ENCODE assay signal across 1 cellular context in the genomic region with DNA sequence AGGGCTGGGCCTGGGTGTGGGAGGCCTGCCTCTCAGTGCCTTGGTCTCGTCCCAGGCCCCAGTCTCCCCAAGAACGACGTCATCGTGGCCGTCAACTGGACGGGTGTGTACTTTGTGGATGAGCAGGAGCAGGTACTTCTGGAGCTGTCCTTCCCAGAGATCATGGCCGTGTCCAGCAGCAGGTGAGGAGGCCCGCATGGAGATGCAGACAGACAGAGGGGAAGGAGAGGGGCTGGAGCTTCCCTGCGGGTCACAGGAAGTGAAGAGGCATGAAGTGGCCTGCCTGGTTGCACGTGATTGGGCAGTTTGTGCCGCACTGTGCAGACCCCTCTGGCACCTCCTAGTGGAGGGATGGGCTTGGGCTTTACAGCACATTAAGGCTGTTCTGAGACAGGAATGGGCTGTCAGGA.
TF ChIP-seq lines count a peak whose summit lies in the region.

No MANE protein-coding gene starts in this region.

TF ChIP-seq in WTC11, 78 proteins besides CTCF, POLR2A, EP300 and RAD21 (continued from another document):
- TF ChIP-seq, protein P1, sequence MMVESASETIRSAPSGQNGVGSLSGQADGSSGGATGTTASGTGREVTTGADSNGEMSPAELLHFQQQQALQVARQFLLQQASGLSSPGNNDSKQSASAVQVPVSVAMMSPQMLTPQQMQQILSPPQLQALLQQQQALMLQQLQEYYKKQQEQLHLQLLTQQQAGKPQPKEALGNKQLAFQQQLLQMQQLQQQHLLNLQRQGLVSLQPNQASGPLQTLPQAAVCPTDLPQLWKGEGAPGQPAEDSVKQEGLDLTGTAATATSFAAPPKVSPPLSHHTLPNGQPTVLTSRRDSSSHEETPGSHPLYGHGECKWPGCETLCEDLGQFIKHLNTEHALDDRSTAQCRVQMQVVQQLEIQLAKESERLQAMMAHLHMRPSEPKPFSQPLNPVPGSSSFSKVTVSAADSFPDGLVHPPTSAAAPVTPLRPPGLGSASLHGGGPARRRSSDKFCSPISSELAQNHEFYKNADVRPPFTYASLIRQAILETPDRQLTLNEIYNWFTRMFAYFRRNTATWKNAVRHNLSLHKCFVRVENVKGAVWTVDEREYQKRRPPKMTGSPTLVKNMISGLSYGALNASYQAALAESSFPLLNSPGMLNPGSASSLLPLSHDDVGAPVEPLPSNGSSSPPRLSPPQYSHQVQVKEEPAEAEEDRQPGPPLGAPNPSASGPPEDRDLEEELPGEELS (CRISPR knock-in tag; IDR thresholded peaks at IDR 0.05), result 0 out of 2 replicates have a peak, but pooled peaks have one; percentile 31
- TF ChIP-seq TCF7 (CRISPR knock-in tag; IDR thresholded peaks at IDR 0.05; ENCODE audit: low read depth) (no peak), KAT7 (CRISPR knock-in tag; IDR thresholded peaks at IDR 0.05; ENCODE audit: borderline replicate concordance) (no peak)
- TF ChIP-seq, protein P2, sequence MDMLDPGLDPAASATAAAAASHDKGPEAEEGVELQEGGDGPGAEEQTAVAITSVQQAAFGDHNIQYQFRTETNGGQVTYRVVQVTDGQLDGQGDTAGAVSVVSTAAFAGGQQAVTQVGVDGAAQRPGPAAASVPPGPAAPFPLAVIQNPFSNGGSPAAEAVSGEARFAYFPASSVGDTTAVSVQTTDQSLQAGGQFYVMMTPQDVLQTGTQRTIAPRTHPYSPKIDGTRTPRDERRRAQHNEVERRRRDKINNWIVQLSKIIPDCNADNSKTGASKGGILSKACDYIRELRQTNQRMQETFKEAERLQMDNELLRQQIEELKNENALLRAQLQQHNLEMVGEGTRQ (CRISPR knock-in tag; IDR thresholded peaks at IDR 0.05), result peak; percentile 69
